8 cellular contexts compared by ENCODE assay signal in genomic region chr6:157045831-157046454, GRCh38.
DNase-seq lines count a peak whose midpoint lies in the region; ATAC-seq and TF ChIP-seq lines count a peak whose summit lies in the region.

No MANE protein-coding gene starts in this region.

- no peak overlapping the region for H3K4me3 ChIP-seq in RWPE2 (ENCODE audit: severe bottlenecking)
- H3K4me3 ChIP-seq in upper lobe of left lung: no peak overlapping the region

- 11 to 17% methylated on average over 2 of the region's 2 CpGs for WGBS in upper lobe of left lung, 2 donors

- peak overlapping the region; percentile 22 for H3K27ac Mint-ChIP-seq in glutamatergic neuron (ENCODE audit: unreplicated experiment)

- peaks cover 3% of the 10 kb centered on the region for H3K27me3 Mint-ChIP-seq in glutamatergic neuron (ENCODE audit: unreplicated experiment)

- H3K27me3 ChIP-seq in RWPE2 (ENCODE audit: insufficient read depth, poor library complexity, severe bottlenecking): no peaks in the 10 kb centered on the region
- H3K27me3 ChIP-seq in upper lobe of left lung: no peaks in the 10 kb centered on the region

- H3K36me3 Mint-ChIP-seq in glutamatergic neuron (ENCODE audit: unreplicated experiment): no peaks in the 10 kb centered on the region

- TF ChIP-seq POLR2A in upper lobe of left lung (IDR thresholded peaks at IDR 0.05): no peak

- H3K36me3 ChIP-seq in RWPE2 (ENCODE audit: low read depth) (peaks cover 5% of the 10 kb centered on the region; the same call in 1 of the 2 replicates), upper lobe of left lung (no peaks in the 10 kb centered on the region)

- H3K4me1 ChIP-seq in RWPE2 (ENCODE audit: insufficient read depth, poor library complexity, severe bottlenecking) (peaks cover 5% of the 10 kb centered on the region), upper lobe of left lung (peaks cover 0 to 16% (median 9%) of the 10 kb centered on the region in 4 donors)

- TF ChIP-seq EP300 in upper lobe of left lung (IDR thresholded peaks at IDR 0.05): no peak

- peak; percentile 88 for TF ChIP-seq CTCF in RWPE2 (IDR thresholded peaks at IDR 0.05; ENCODE audit: poor library complexity, severe bottlenecking)
- peak; percentile 70 for TF ChIP-seq CTCF in glutamatergic neuron (IDR thresholded peaks at IDR 0.05; ENCODE audit: partially characterized antibody, unreplicated experiment)
- peak in 5 of 6 experiments; percentile 9 to 54 (median 45) for TF ChIP-seq CTCF in upper lobe of left lung (IDR thresholded peaks at IDR 0.05)

- peaks cover 21% of the 10 kb centered on the region for H3K4me1 Mint-ChIP-seq in glutamatergic neuron (ENCODE audit: low read depth, unreplicated experiment)

- H3K9me3 ChIP-seq in RWPE2 (ENCODE audit: severe bottlenecking) (no peaks in the 10 kb centered on the region), upper lobe of left lung (no peaks in the 10 kb centered on the region)

- H3K27ac ChIP-seq in RWPE2 (ENCODE audit: poor library complexity, severe bottlenecking): no peak overlapping the region
- H3K27ac ChIP-seq in upper lobe of left lung: no peak overlapping the region

- no peak overlapping the region for H3K4me3 Mint-ChIP-seq in glutamatergic neuron (ENCODE audit: unreplicated experiment)

- peak; percentile 67; the same call in 2 of the 3 replicates for ATAC-seq in RWPE2 (ENCODE audit: low read depth)
- peak in 1 of 2 donors; percentile 53 for ATAC-seq in upper lobe of left lung (ENCODE audit: low FRiP score in 2 of 2)
- no peak for ATAC-seq in GM18517 (IDR thresholded peaks at IDR 0.05; ENCODE audit: unreplicated experiment)
- no peak for ATAC-seq in HG03521 (IDR thresholded peaks at IDR 0.05; ENCODE audit: unreplicated experiment)
- no peak for ATAC-seq in GM21390 (IDR thresholded peaks at IDR 0.05; ENCODE audit: unreplicated experiment)

- DNase-seq in AG08395 (ENCODE audit: low spot score) (peak; percentile 74), H4 (ENCODE audit: low spot score) (peak; percentile 57), RWPE2 (ENCODE audit: low spot score) (no peak), glutamatergic neuron (no peak), upper lobe of left lung (no peak)

- H3K9me3 Mint-ChIP-seq in glutamatergic neuron (ENCODE audit: unreplicated experiment): peaks cover 3% of the 10 kb centered on the region

Comparison
In these comparisons a context has a peak if more than half of its experiments do, and no peak if none do; other contexts are left out.
1. DNase-seq: peak in AG08395 (single experiment) and H4 (single experiment); none in RWPE2 (single experiment), glutamatergic neuron (single experiment) and upper lobe of left lung (0 of 2).
2. Peak in every context shown above with its lines, with median percentiles within 50 percentile points of each other: CTCF ChIP-seq.